Comparison of ENCODE assay signal across 18 cellular contexts in genomic region chr6:142462260-142462659, GRCh38.
DNase-seq lines count a peak whose midpoint lies in the region; ATAC-seq, FAIRE-seq and TF ChIP-seq lines count a peak whose summit lies in the region.
"Had no signal": no experiment of that assay in that cellular context is flagged by ENCODE, and none has a peak within 500 bp of the region (broad histone marks: within the 10 kb centered on the region; RNA-seq: fewer than 3 reads in every experiment).

No MANE protein-coding gene starts in this region.

- no peak overlapping the region for H3K27ac Mint-ChIP-seq in mesothelial cell of epicardium
- H3K27ac Mint-ChIP-seq: activated CD4-positive, alpha-beta memory T cell treated with anti-CD3 and anti-CD28 coated beads, Interleukin-2, amount 10 ng/mL, durations not matched to agents 7 days and 5 days; activated naive CD4-positive, alpha-beta T cell treated with anti-CD3 and anti-CD28 coated beads, Interleukin-2, amount 10 ng/mL, durations not matched to agents 7 days and 5 days; B cell; dendritic cell treated with granulocyte-macrophage colony-stimulating factor and Interleukin-4, amounts not matched to agents 40 ng/mL and 50 ng/mL, for 4 days; T-cell had no signal

- no peaks in the 10 kb centered on the region for H4K20me1 ChIP-seq in DOHH2 (ENCODE audit: control insufficient read depth, insufficient read depth, low read depth, low read length)

- peak in 1 of 2 donors; percentile 43 for TF ChIP-seq RAD21 in liver (IDR thresholded peaks at IDR 0.05)

- H3K27me3 Mint-ChIP-seq in mesothelial cell of epicardium (ENCODE audit: low read depth): peaks cover 2% of the 10 kb centered on the region
- H3K27me3 Mint-ChIP-seq: activated naive CD4-positive, alpha-beta T cell treated with anti-CD3 and anti-CD28 coated beads, Interleukin-2, amount 10 ng/mL, durations not matched to agents 7 days and 5 days; dendritic cell treated with granulocyte-macrophage colony-stimulating factor and Interleukin-4, amounts not matched to agents 40 ng/mL and 50 ng/mL, for 4 days; T-cell had no signal

- peak; percentile 28 for TF ChIP-seq CTCF in DOHH2 (IDR thresholded peaks at IDR 0.05; ENCODE audit: low read depth, low read length, poor library complexity, severe bottlenecking)
- peak; percentile 25 for TF ChIP-seq CTCF in brain microvascular endothelial cell (IDR thresholded peaks at IDR 0.05; ENCODE audit: low read depth, low read length, missing control alignments)
- TF ChIP-seq CTCF in liver (IDR thresholded peaks at IDR 0.05; ENCODE audit: low read depth, low read length, missing input control): peak; percentile 38
- TF ChIP-seq CTCF in mesothelial cell of epicardium (IDR thresholded peaks at IDR 0.05; ENCODE audit: unreplicated experiment): no peak

- H3K27me3 ChIP-seq in DOHH2 (ENCODE audit: control insufficient read depth, low read length) (no peaks in the 10 kb centered on the region), brain microvascular endothelial cell (replicated peaks) (no peaks in the 10 kb centered on the region), liver (ENCODE audit: control insufficient read depth in 4 of 4, insufficient read depth in 4 of 4, low read length in 3 of 4) (no peaks in the 10 kb centered on the region)
- H3K27me3 ChIP-seq: ascending aorta, uterus had no signal

- H3K4me1 ChIP-seq in DOHH2 (ENCODE audit: control insufficient read depth, low read length) (no peaks in the 10 kb centered on the region), liver (ENCODE audit: control insufficient read depth in 4 of 4, insufficient read depth in 4 of 4, low read length in 3 of 4) (no peaks in the 10 kb centered on the region)
- H3K4me1 ChIP-seq: ascending aorta, left ventricle myocardium inferior, uterus had no signal

- H3K9me3 ChIP-seq in DOHH2 (ENCODE audit: control insufficient read depth, insufficient read depth, low read length): no peaks in the 10 kb centered on the region
- no peaks in the 10 kb centered on the region for H3K9me3 ChIP-seq in liver (ENCODE audit: control insufficient read depth in 4 of 4, low read length in 3 of 4)
- H3K9me3 ChIP-seq: ascending aorta, left ventricle myocardium inferior, uterus had no signal

- H3K9ac ChIP-seq in liver (ENCODE audit: low read depth in 1 of 2, low read length in 2 of 2): no peak overlapping the region

- no peaks in the 10 kb centered on the region for H3K9me2 ChIP-seq in DOHH2 (replicated peaks; ENCODE audit: control insufficient read depth, low read length)

- no peak overlapping the region for H3K4me2 ChIP-seq in DOHH2 (ENCODE audit: low read length)

- ATAC-seq in HG03457 (IDR thresholded peaks at IDR 0.05; ENCODE audit: unreplicated experiment): no peak
- ATAC-seq: sciatic nerve, T-cell had no signal

- 86% methylated on average over 2 of the region's 2 CpGs for WGBS in liver

- no peak overlapping the region for H3K4me3 ChIP-seq in DOHH2 (ENCODE audit: low read length)
- no peak overlapping the region for H3K4me3 ChIP-seq in brain microvascular endothelial cell (ENCODE audit: low read depth, low read length)
- no peak overlapping the region for H3K4me3 ChIP-seq in liver (ENCODE audit: low read depth in 1 of 3, low read length in 3 of 3)
- H3K4me3 ChIP-seq: ascending aorta, left ventricle myocardium inferior, uterus had no signal

- no peak overlapping the region for H3K4me3 Mint-ChIP-seq in mesothelial cell of epicardium
- H3K4me3 Mint-ChIP-seq: activated CD4-positive, alpha-beta memory T cell treated with anti-CD3 and anti-CD28 coated beads, Interleukin-2, amount 10 ng/mL, durations not matched to agents 7 days and 5 days; activated naive CD4-positive, alpha-beta T cell treated with anti-CD3 and anti-CD28 coated beads, Interleukin-2, amount 10 ng/mL, durations not matched to agents 7 days and 5 days; B cell; dendritic cell treated with granulocyte-macrophage colony-stimulating factor and Interleukin-4, amounts not matched to agents 40 ng/mL and 50 ng/mL, for 4 days; T-cell had no signal

- no peaks in the 10 kb centered on the region for H3K36me3 ChIP-seq in DOHH2 (ENCODE audit: control insufficient read depth, low read length)
- no peaks in the 10 kb centered on the region for H3K36me3 ChIP-seq in brain microvascular endothelial cell (replicated peaks)
- no peaks in the 10 kb centered on the region for H3K36me3 ChIP-seq in liver (ENCODE audit: control insufficient read depth in 4 of 4, insufficient read depth in 3 of 4, low read depth in 1 of 4, low read length in 3 of 4)
- H3K36me3 ChIP-seq: ascending aorta, left ventricle myocardium inferior, uterus had no signal

- H3K27ac ChIP-seq in DOHH2 (ENCODE audit: low read depth, low read length) (no peak overlapping the region), brain microvascular endothelial cell (no peak overlapping the region), liver (ENCODE audit: low read depth in 1 of 2, low read length in 2 of 2) (no peak overlapping the region)
- H3K27ac ChIP-seq: ascending aorta, left ventricle myocardium inferior, uterus had no signal

- H3F3A ChIP-seq in DOHH2 (ENCODE audit: control insufficient read depth, insufficient read depth): no peaks in the 10 kb centered on the region

- no peaks in the 10 kb centered on the region for H3K4me1 Mint-ChIP-seq in mesothelial cell of epicardium
- H3K4me1 Mint-ChIP-seq: activated CD4-positive, alpha-beta memory T cell treated with anti-CD3 and anti-CD28 coated beads, Interleukin-2, amount 10 ng/mL, durations not matched to agents 7 days and 5 days; activated naive CD4-positive, alpha-beta T cell treated with anti-CD3 and anti-CD28 coated beads, Interleukin-2, amount 10 ng/mL, durations not matched to agents 7 days and 5 days; B cell; T-cell had no signal

- in situ Hi-C loops in brain microvascular endothelial cell (cut with HindIII; ENCODE audit: low pct_ligation_motif_present, low sequenced_read_pairs): no loop called here

- no peak for FAIRE-seq in HTR-8/SVneo (lab: Jason Lieb, UNC)

- DNase-seq in NAMALWA (ENCODE audit: low spot score) (peak; percentile 13), brain microvascular endothelial cell (no peak), mesothelial cell of epicardium (ENCODE audit: low spot score in 2 of 2, unreplicated experiment in 2 of 2) (no peak), HTR-8/SVneo (ENCODE audit: insufficient read length, low spot score) (no peak), T-helper 1 cell (no peak)
- DNase-seq: activated CD4-positive, alpha-beta memory T cell treated with anti-CD3 and anti-CD28 coated beads, Interleukin-2, amount 10 ng/mL, durations not matched to agents 7 days and 5 days; activated naive CD4-positive, alpha-beta T cell treated with anti-CD3 and anti-CD28 coated beads, Interleukin-2, amount 10 ng/mL, durations not matched to agents 7 days and 5 days; activated T-cell treated with anti-CD3 and anti-CD28 coated beads, Interleukin-2, amount 50 U/mL, for 1 hour; left ventricle myocardium inferior; T-cell; uterus had no signal

- peaks cover 8% of the 10 kb centered on the region for H3K9me3 Mint-ChIP-seq in mesothelial cell of epicardium

- H3K36me3 Mint-ChIP-seq in mesothelial cell of epicardium: no peaks in the 10 kb centered on the region
- H3K36me3 Mint-ChIP-seq: activated naive CD4-positive, alpha-beta T cell treated with anti-CD3 and anti-CD28 coated beads, Interleukin-2, amount 10 ng/mL, durations not matched to agents 7 days and 5 days had no signal

- H3K79me2 ChIP-seq in DOHH2 (ENCODE audit: control insufficient read depth, low read length): no peaks in the 10 kb centered on the region

TF ChIP-seq in liver, 16 proteins besides CTCF, POLR2A, EP300 and RAD21:
- TF ChIP-seq JUND (IDR thresholded peaks at IDR 0.05): no peak
- TF ChIP-seq HNF4A (conservative IDR thresholded peaks at IDR 0.05): peak in 1 of 2 donors; percentile 12
- no peak for TF ChIP-seq REST (IDR thresholded peaks at IDR 0.05)
- TF ChIP-seq ATF3 (IDR thresholded peaks at IDR 0.05): peak; percentile 12
